In the genomic region with DNA sequence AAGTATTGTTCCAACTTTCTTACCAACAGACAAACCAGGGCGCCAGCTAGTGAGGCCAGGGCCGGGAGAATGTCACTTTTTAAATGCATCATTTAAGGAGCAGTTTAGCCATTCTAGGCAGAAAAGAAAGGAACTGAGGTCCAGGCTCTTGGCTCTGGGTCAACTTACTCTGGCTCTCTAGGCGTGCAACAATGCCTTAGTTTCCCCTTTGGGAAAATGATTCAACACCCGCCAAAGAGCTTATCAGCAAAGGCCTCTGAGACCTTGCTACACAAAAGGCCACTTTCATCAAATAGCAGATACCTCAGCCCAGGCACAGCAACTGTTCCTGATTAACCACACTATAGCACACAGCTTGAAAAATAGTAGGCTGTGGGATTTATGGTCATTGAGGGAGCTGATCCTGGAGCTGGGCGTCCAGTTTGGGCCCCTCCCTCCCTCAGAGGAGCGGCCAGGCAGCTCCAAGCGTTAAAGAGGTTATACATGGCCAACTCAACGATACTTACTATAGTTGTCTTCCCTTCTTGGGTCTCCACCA, we compare ENCODE assay signal across 22 cellular contexts. TPM values are rescaled to one million over a fixed set of nuclear protein-coding genes. Genes with fewer than 3 reads are reported as not detected.
"Had no signal": no experiment of that assay in that cellular context is flagged by ENCODE, and none has a peak within 500 bp of the region (broad histone marks: within the 10 kb centered on the region; RNA-seq: fewer than 3 reads in every experiment).

No MANE protein-coding gene starts in this region.

- H3K27ac ChIP-seq: adrenal gland, ascending aorta, esophagus squamous epithelium, neural progenitor cell, thyroid gland had no signal

- H3K27me3 ChIP-seq: adrenal gland, ascending aorta, dorsolateral prefrontal cortex, esophagus squamous epithelium, neural progenitor cell, thyroid gland had no signal

- H3K9me3 ChIP-seq: adrenal gland, ascending aorta, esophagus squamous epithelium, SK-N-SH, thyroid gland had no signal

- H3K27me3 Mint-ChIP-seq: activated CD4-positive, alpha-beta memory T cell treated with anti-CD3 and anti-CD28 coated beads, Interleukin-2, amount 10 ng/mL, durations not matched to agents 7 days and 5 days; central memory CD8-positive, alpha-beta T cell; effector memory CD8-positive, alpha-beta T cell; memory B cell; naive B cell had no signal

- H3K9me3 Mint-ChIP-seq: activated CD4-positive, alpha-beta memory T cell treated with anti-CD3 and anti-CD28 coated beads, Interleukin-2, amount 10 ng/mL, durations not matched to agents 7 days and 5 days; activated naive CD4-positive, alpha-beta T cell treated with anti-CD3 and anti-CD28 coated beads, Interleukin-2, amount 50 U/mL, for 72 hours; activated T-helper 1 cell treated with anti-CD3 and anti-CD28 coated beads, Interleukin-12 subunit alpha, Interleukin-12 subunit beta, Interleukin-2, Interleukin-4 antibody, amounts not matched to agents 30 ng/mL and 10 ng/mL and 1 ng/mL, durations not matched to agents 14 hours and 24 hours and 36 hours; central memory CD8-positive, alpha-beta T cell; effector memory CD8-positive, alpha-beta T cell; memory B cell; naive B cell; neural progenitor cell had no signal

- H3K4me1 ChIP-seq: adrenal gland, ascending aorta, thyroid gland had no signal

- DNase-seq: activated CD4-positive, alpha-beta memory T cell treated with anti-CD3 and anti-CD28 coated beads, Interleukin-2, amount 10 ng/mL, durations not matched to agents 7 days and 5 days; activated CD4-positive, alpha-beta T cell treated with anti-CD3 and anti-CD28 coated beads for 48 hours; activated gamma-delta T cell; adrenal gland; dorsolateral prefrontal cortex; effector memory CD8-positive, alpha-beta T cell; esophagus squamous epithelium; kidney; naive B cell; posterior cingulate gyrus; retina; SK-N-SH; stimulated activated CD4-positive, alpha-beta T cell treated with anti-CD3 and anti-CD28 coated beads, Interleukin-4, amount 100 ng/mL, for 24 hours; stimulated activated naive CD8-positive, alpha-beta T cell treated with anti-CD3 and anti-CD28 coated beads, Interleukin-15, Interleukin-2, amounts not matched to agents 100 U/mL and 50 U/mL, for 24 hours; T-helper 2 cell; thyroid gland had no signal

- H3K36me3 ChIP-seq: neural progenitor cell had no signal

- ATAC-seq: activated naive CD4-positive, alpha-beta T cell treated with anti-CD3 and anti-CD28 coated beads, Interleukin-2, amount 50 U/mL, for 72 hours; effector memory CD8-positive, alpha-beta T cell; stimulated activated naive CD8-positive, alpha-beta T cell treated with anti-CD3 and anti-CD28 coated beads, Interleukin-15, Interleukin-2, amounts not matched to agents 100 U/mL and 50 U/mL, for 24 hours had no signal

- H2AFZ ChIP-seq: neural progenitor cell had no signal

- H3K9ac ChIP-seq: neural progenitor cell, SK-N-SH had no signal

- H3K27ac Mint-ChIP-seq: activated CD4-positive, alpha-beta memory T cell treated with anti-CD3 and anti-CD28 coated beads, Interleukin-2, amount 10 ng/mL, durations not matched to agents 7 days and 5 days; activated T-helper 1 cell treated with anti-CD3 and anti-CD28 coated beads, Interleukin-12 subunit alpha, Interleukin-12 subunit beta, Interleukin-2, Interleukin-4 antibody, amounts not matched to agents 30 ng/mL and 10 ng/mL and 1 ng/mL, durations not matched to agents 14 hours and 24 hours and 36 hours; effector memory CD8-positive, alpha-beta T cell; memory B cell; neural progenitor cell had no signal

- H3K36me3 Mint-ChIP-seq: activated naive CD4-positive, alpha-beta T cell treated with anti-CD3 and anti-CD28 coated beads, Interleukin-2, amount 50 U/mL, for 72 hours had no signal

- H3K4me3 ChIP-seq: adrenal gland, ascending aorta, dorsolateral prefrontal cortex, esophagus squamous epithelium, neural progenitor cell, thyroid gland had no signal

- H3K4me2 ChIP-seq: neural progenitor cell, SK-N-SH had no signal

- H3K4me3 Mint-ChIP-seq: activated CD4-positive, alpha-beta memory T cell treated with anti-CD3 and anti-CD28 coated beads, Interleukin-2, amount 10 ng/mL, durations not matched to agents 7 days and 5 days; activated T-helper 1 cell treated with anti-CD3 and anti-CD28 coated beads, Interleukin-12 subunit alpha, Interleukin-12 subunit beta, Interleukin-2, Interleukin-4 antibody, amounts not matched to agents 30 ng/mL and 10 ng/mL and 1 ng/mL, durations not matched to agents 14 hours and 24 hours and 36 hours; central memory CD8-positive, alpha-beta T cell; effector memory CD8-positive, alpha-beta T cell; memory B cell; neural progenitor cell had no signal

RNA-seq across cellular contexts. Expression of a gene that starts 35.8 kb away (rescaled TPM):
- total RNA-seq: activated CD4-positive, alpha-beta memory T cell treated with anti-CD3 and anti-CD28 coated beads, Interleukin-2, amount 10 ng/mL, durations not matched to agents 7 days and 5 days; activated T-helper 1 cell treated with anti-CD3 and anti-CD28 coated beads, Interleukin-12 subunit alpha, Interleukin-12 subunit beta, Interleukin-2, Interleukin-4 antibody, amounts not matched to agents 30 ng/mL and 10 ng/mL and 1 ng/mL, durations not matched to agents 14 hours and 24 hours and 36 hours; ascending aorta had no signal
